Comparison of ENCODE assay signal across 10 cellular contexts in genomic region chr11:311008-311748, GRCh38. TPM values are rescaled to one million over a fixed set of nuclear protein-coding genes. Genes with fewer than 3 reads are reported as not detected.
DNase-seq lines count a peak whose midpoint lies in the region; ATAC-seq, FAIRE-seq and TF ChIP-seq lines count a peak whose summit lies in the region.
"Not testable (repeated sequence)": the region's sequence is repeated elsewhere in the genome, so short reads cannot be mapped to it uniquely, and the experiment has no call there.
"Had no signal": no experiment of that assay in that cellular context is flagged by ENCODE, and none has a peak within 500 bp of the region (broad histone marks: within the 10 kb centered on the region; RNA-seq: fewer than 3 reads in every experiment).

No MANE protein-coding gene starts in this region.

- H3K4me3 ChIP-seq in AG04449 (ENCODE audit: low read depth, low read length): peak overlapping the region; percentile 45
- H3K4me3 ChIP-seq in K562: peak overlapping the region; percentile 17; the same call in 1 of the 2 replicates
- peak overlapping the region; percentile 2 to 38 for H3K4me3 ChIP-seq in mucosa of rectum (ENCODE audit: low read length in 2 of 2)
- peak overlapping the region in 4 of 7 experiments; percentile 22 to 60 (median 28) for H3K4me3 ChIP-seq in skin epidermis

- POLR2A ChIA-PET in AG04449 (lab: Yijun Ruan, JAX) (interaction anchor here (1.9 kb wide), 1 partner anchor 44 kb away, joined by 4 read pairs; no protein-coding TSS in a partner anchor), K562 (lab: Yijun Ruan, JAX) (interaction anchor here (0.6 to 2.1 kb wide), 2 partner anchors 16 to 450 kb away, joined by 3 to 9 read pairs; no protein-coding TSS in a partner anchor)
- POLR2A ChIA-PET in activated CD4-positive, alpha-beta T cell treated with anti-CD3 and anti-CD28 coated beads for 36 hours (lab: Charles Lee): interaction anchor here (1.5 kb wide), 1 partner anchor 44 kb away, joined by 5 read pairs; no protein-coding TSS in a partner anchor

- H3K4me3 Mint-ChIP-seq in activated CD4-positive, alpha-beta T cell treated with anti-CD3 and anti-CD28 coated beads for 36 hours: peak overlapping the region; percentile 95

- H3K9ac ChIP-seq in K562 (ENCODE audit: insufficient read depth in 1 of 2, low read depth in 2 of 2, low read length in 2 of 2) (peak overlapping the region; percentile 0 to 82; a peak in 3 of 4 replicates), mucosa of rectum (ENCODE audit: low read depth in 1 of 2, low read length in 2 of 2) (peak overlapping the region in 1 of 2 donors; percentile 31)

- peaks cover 39% of the 10 kb centered on the region for H3K36me3 Mint-ChIP-seq in activated CD4-positive, alpha-beta T cell treated with anti-CD3 and anti-CD28 coated beads for 36 hours (ENCODE audit: low read depth)

- intact Hi-C loops in activated CD4-positive, alpha-beta T cell treated with anti-CD3 and anti-CD28 coated beads for 36 hours (cut with DNase I, micrococcal nuclease): loop anchor here (5.0 kb wide), 2 partner anchors 104 to 486 kb away; partner anchors contain the start of genes BET1L (in 1 of the 2), RIC8A (in 1 of the 2) and SLC25A22 (in 1 of the 2)
- intact Hi-C loops in K562 (cut with micrococcal nuclease): loop anchor here (5.0 kb wide), 1 partner anchor 44 kb away; no protein-coding TSS in a partner anchor

- not testable (repeated sequence) for TF ChIP-seq POLR2A in K562 (conservative IDR thresholded peaks at IDR 0.05)

- in situ Hi-C loops in K562 (cut with MboI): loop anchor here (5.0 kb wide), 1 partner anchor 41 kb away; no protein-coding TSS in a partner anchor

- H3K9me3 ChIP-seq in K562 (replicated peaks; ENCODE audit: control insufficient read depth, insufficient read depth, low read depth, low read length); mucosa of rectum (ENCODE audit: control insufficient read depth in 2 of 2, low read length in 2 of 2): not testable (repeated sequence)

- DNase-seq in AG04449 (ENCODE audit: low read depth, low spot score); K562 (ENCODE audit: extremely low read depth in 1 of 4, low spot score in 3 of 4); foreskin keratinocyte: not testable (repeated sequence)
- peak; percentile 72 for DNase-seq in activated CD4-positive, alpha-beta T cell treated with anti-CD3 and anti-CD28 coated beads for 36 hours

- TF ChIP-seq EP300 in K562 (IDR thresholded peaks at IDR 0.05; ENCODE audit: low read length): not testable (repeated sequence)

- H3K27ac Mint-ChIP-seq in activated CD4-positive, alpha-beta T cell treated with anti-CD3 and anti-CD28 coated beads for 36 hours: peak overlapping the region; percentile 99

- FAIRE-seq in K562 (lab: Jason Lieb, UNC): peak; percentile 56

- H3K9me1 ChIP-seq in K562 (ENCODE audit: control insufficient read depth, insufficient read depth, low read length): not testable (repeated sequence)

- H4K20me1 ChIP-seq in K562 (replicated peaks; ENCODE audit: control insufficient read depth, insufficient read depth, low read length): not testable (repeated sequence)

- not testable (repeated sequence) for H3K9me3 Mint-ChIP-seq in activated CD4-positive, alpha-beta T cell treated with anti-CD3 and anti-CD28 coated beads for 36 hours (ENCODE audit: low read depth)

- not testable (repeated sequence) for TF ChIP-seq RAD21 in K562 (CRISPR knock-in tag; conservative IDR thresholded peaks at IDR 0.05 in 1 of 2, IDR thresholded peaks at IDR 0.05 in 1 of 2)

- peak overlapping the region; percentile 87 for H3K27ac ChIP-seq in K562 (ENCODE audit: extremely low read depth, low read depth, low read length)
- not testable (repeated sequence) for H3K27ac ChIP-seq in foreskin keratinocyte
- H3K27ac ChIP-seq in mucosa of rectum (ENCODE audit: low read depth in 2 of 2, low read length in 2 of 2): peak overlapping the region; percentile 81 to 84
- H3K27ac ChIP-seq in skin epidermis: peak overlapping the region in 19 of 21 experiments; percentile 65 to 98 (median 86)

- peaks cover 67% of the 10 kb centered on the region for H3K79me2 ChIP-seq in K562 (ENCODE audit: control insufficient read depth, insufficient read depth, low read length)

- H3K4me1 ChIP-seq in K562 (replicated peaks in 1 of 2; ENCODE audit: control insufficient read depth in 2 of 2, insufficient read depth in 2 of 2, low read length in 2 of 2) (peaks cover 27 to 53% of the 10 kb centered on the region in 2 experiments), mucosa of rectum (ENCODE audit: control insufficient read depth in 2 of 2, insufficient read depth in 2 of 2, low read length in 2 of 2) (peaks cover 26 to 50% of the 10 kb centered on the region in 2 donors)
- H3K4me1 ChIP-seq in foreskin keratinocyte: not testable (repeated sequence)

- H3K36me3 ChIP-seq in K562 (ENCODE audit: control insufficient read depth, insufficient read depth, low read length): peaks cover 17% of the 10 kb centered on the region; the same call in 1 of the 3 replicates
- not testable (repeated sequence) for H3K36me3 ChIP-seq in mucosa of rectum (ENCODE audit: control insufficient read depth in 2 of 2, insufficient read depth in 2 of 2, low read length in 2 of 2)

- not testable (repeated sequence) for H3K27me3 ChIP-seq in K562 (ENCODE audit: control insufficient read depth in 2 of 2, insufficient read depth in 2 of 2, low read length in 2 of 2); foreskin keratinocyte; mucosa of rectum (ENCODE audit: control insufficient read depth in 2 of 2, insufficient read depth in 2 of 2, low read length in 2 of 2)

- 0% methylated on average over 5 of the region's 71 CpGs for WGBS in K562 (ENCODE audit: insufficient coverage, low coverage, missing lambda C conversion rate)

- H3K4me2 ChIP-seq in K562 (ENCODE audit: insufficient read depth, low read length): peak overlapping the region; percentile 95

- H2AFZ ChIP-seq in K562 (ENCODE audit: low read depth, low read length): peak overlapping the region; percentile 45; the same call in 1 of the 2 replicates

- peaks cover 21% of the 10 kb centered on the region for H3K4me1 Mint-ChIP-seq in activated CD4-positive, alpha-beta T cell treated with anti-CD3 and anti-CD28 coated beads for 36 hours

- CTCF ChIA-PET in AG04449 (lab: Yijun Ruan, JAX): interaction anchor here (0.6 to 1.5 kb wide), 2 partner anchors 44 to 67 kb away, joined by 3 to 7 read pairs; no protein-coding TSS in a partner anchor
- CTCF ChIA-PET in activated CD4-positive, alpha-beta T cell treated with anti-CD3 and anti-CD28 coated beads for 36 hours (lab: Charles Lee): interaction anchor here (1.3 to 1.8 kb wide), 4 partner anchors 16 to 137 kb away, joined by 5 to 9 read pairs (median 7); no protein-coding TSS in a partner anchor
- CTCF ChIA-PET in K562 (lab: Yijun Ruan, JAX; ENCODE audit: low intra/inter-chr PET ratio): not testable (repeated sequence)

- peak; percentile 30 for ATAC-seq in GM19025 (IDR thresholded peaks at IDR 0.05; ENCODE audit: low read depth, unreplicated experiment)
- peak; percentile 37 for ATAC-seq in HG03280 (IDR thresholded peaks at IDR 0.05; ENCODE audit: unreplicated experiment)
- ATAC-seq in activated CD4-positive, alpha-beta T cell treated with anti-CD3 and anti-CD28 coated beads for 36 hours: peak; percentile 23
- peak; percentile 47 for ATAC-seq in K562
- ATAC-seq in foreskin keratinocyte: peak; percentile 8

- not testable (repeated sequence) for H3K27me3 Mint-ChIP-seq in activated CD4-positive, alpha-beta T cell treated with anti-CD3 and anti-CD28 coated beads for 36 hours

- not testable (repeated sequence) for BruUV-seq in K562 (replicated peaks; lab: Mats Ljungman, UMichigan)

- not testable (repeated sequence) for TF ChIP-seq CTCF in AG04449 (IDR thresholded peaks at IDR 0.05; ENCODE audit: insufficient read depth, low read length, missing control alignments); K562 (IDR thresholded peaks at IDR 0.05 in 2 of 3, conservative IDR thresholded peaks at IDR 0.05 in 1 of 3; ENCODE audit: insufficient read depth in 2 of 3, low read depth in 1 of 3, low read length in 3 of 3); foreskin keratinocyte (conservative IDR thresholded peaks at IDR 0.05)

RNA-seq across cellular contexts. Expression of gene IFITM1, which starts 2.7 kb away (rescaled TPM):
- total RNA-seq in activated CD4-positive, alpha-beta T cell treated with anti-CD3 and anti-CD28 coated beads for 36 hours: 100 to 1,000 TPM; 248 to 285 TPM
- 394 and 929 TPM in 2 replicates for total RNA-seq in K562 (2011; cell fraction: chromatin; rRNA removed; ENCODE audit: low replicate concordance)
- total RNA-seq in K562 (2011; cell fraction: nucleolus; rRNA removed): 1,445 and 1,483 TPM in 2 replicates
- total RNA-seq in K562 (2011; cell fraction: nucleoplasm; rRNA removed): 1,061 and 1,262 TPM in 2 replicates
- total RNA-seq in K562 (2014; rRNA removed) (793 and 818 TPM in 2 replicates), K562 (2014; rRNA removed; fragmentation: Illumina TruSeq; extraction: Trizol) (572 and 787 TPM in 2 replicates), K562 (2015; rRNA removed; fragmentation: Illumina TruSeq; extraction: Trizol) (979 and 985 TPM in 2 replicates), K562 (2021) (691 and 717 TPM in 2 replicates), foreskin keratinocyte (399 and 491 TPM in 2 replicates)
- polyA plus RNA-seq in K562 (2011; rRNA removed) (900 and 1,311 TPM in 2 replicates), K562 (2014; fragmentation: Illumina TruSeq; extraction: Trizol) (1,966 and 1,984 TPM in 2 replicates), K562 (2014; fragmentation: Nextera tagmentation; extraction: Ambion mirVana) (1,000 to 10,000 TPM; 4,252 to 5,579 TPM), K562 (2014; rRNA removed) (974 and 999 TPM in 2 replicates), foreskin keratinocyte (615 and 795 TPM in 2 replicates)
- polyA plus RNA-seq in K562 (2011; cell fraction: cytosol; rRNA removed): 2,724 and 2,737 TPM in 2 replicates
- 780 and 1,049 TPM in 2 replicates for polyA plus RNA-seq in K562 (2011; cell fraction: nucleus; rRNA removed)
- 1,084 and 1,212 TPM in 2 replicates for polyA plus RNA-seq in K562 (2012)
- polyA minus RNA-seq in K562 (2011; rRNA and poly(A)+ RNA removed): 752 and 801 TPM in 2 replicates
- polyA minus RNA-seq in K562 (2011; cell fraction: cytosol; rRNA and poly(A)+ RNA removed): 577 and 662 TPM in 2 replicates
- polyA minus RNA-seq in K562 (2011; cell fraction: nucleus; rRNA and poly(A)+ RNA removed): 139 and 266 TPM in 2 replicates

RNA-seq across cellular contexts. Expression of gene IFITM2, which starts 3.6 kb away (rescaled TPM):
- 100 to 1,000 TPM; 451 to 474 TPM for total RNA-seq in activated CD4-positive, alpha-beta T cell treated with anti-CD3 and anti-CD28 coated beads for 36 hours
- 6.5 and 20.8 TPM in 2 replicates for total RNA-seq in K562 (2011; cell fraction: chromatin; rRNA removed; ENCODE audit: low replicate concordance)
- total RNA-seq in K562 (2011; cell fraction: nucleolus; rRNA removed): 47.0 and 138 TPM in 2 replicates
- 31.5 and 44.9 TPM in 2 replicates for total RNA-seq in K562 (2011; cell fraction: nucleoplasm; rRNA removed)
- total RNA-seq in K562 (2014; rRNA removed): 52.8 and 187 TPM in 2 replicates
- 137 and 145 TPM in 2 replicates for total RNA-seq in K562 (2014; rRNA removed; fragmentation: Illumina TruSeq; extraction: Trizol)
- 290 and 356 TPM in 2 replicates for total RNA-seq in K562 (2015; rRNA removed; fragmentation: Illumina TruSeq; extraction: Trizol)
- 693 and 698 TPM in 2 replicates for total RNA-seq in K562 (2021)
- polyA plus RNA-seq in K562 (2011; rRNA removed): 205 and 655 TPM in 2 replicates
- 600 and 1,150 TPM in 2 replicates for polyA plus RNA-seq in K562 (2011; cell fraction: cytosol; rRNA removed)
- polyA plus RNA-seq in K562 (2011; cell fraction: nucleus; rRNA removed): 59.9 and 198 TPM in 2 replicates
- 488 and 506 TPM in 2 replicates for polyA plus RNA-seq in K562 (2012)
- polyA plus RNA-seq in K562 (2014; fragmentation: Illumina TruSeq; extraction: Trizol): 472 and 547 TPM in 2 replicates
- 1,000 to 10,000 TPM; 3,629 to 4,872 TPM for polyA plus RNA-seq in K562 (2014; fragmentation: Nextera tagmentation; extraction: Ambion mirVana)
- polyA plus RNA-seq in K562 (2014; rRNA removed): 255 and 328 TPM in 2 replicates
- polyA minus RNA-seq in K562 (2011; rRNA and poly(A)+ RNA removed): 69.9 and 190 TPM in 2 replicates
- polyA minus RNA-seq in K562 (2011; cell fraction: cytosol; rRNA and poly(A)+ RNA removed): 143 and 401 TPM in 2 replicates
- 14.8 and 71.3 TPM in 2 replicates for polyA minus RNA-seq in K562 (2011; cell fraction: nucleus; rRNA and poly(A)+ RNA removed)
- 224 and 342 TPM in 2 replicates for total RNA-seq in foreskin keratinocyte
- polyA plus RNA-seq in foreskin keratinocyte: 39.8 and 55.8 TPM in 2 replicates

RNA-seq across cellular contexts. Expression of gene IFITM3, which starts 9.5 kb away (rescaled TPM):
- total RNA-seq in activated CD4-positive, alpha-beta T cell treated with anti-CD3 and anti-CD28 coated beads for 36 hours: 100 to 1,000 TPM in 1 of 2 experiments, 10 to 100 TPM in 1; 77.5 to 122 TPM
- total RNA-seq in K562 (2011; cell fraction: chromatin; rRNA removed; ENCODE audit: low replicate concordance): 6.0 and 26.3 TPM in 2 replicates
- 38.8 and 53.5 TPM in 2 replicates for total RNA-seq in K562 (2011; cell fraction: nucleolus; rRNA removed)
- total RNA-seq in K562 (2011; cell fraction: nucleoplasm; rRNA removed): 31.1 and 36.4 TPM in 2 replicates
- total RNA-seq in K562 (2014; rRNA removed) (49.6 and 70.6 TPM in 2 replicates), K562 (2014; rRNA removed; fragmentation: Illumina TruSeq; extraction: Trizol) (41.0 and 51.5 TPM in 2 replicates), K562 (2015; rRNA removed; fragmentation: Illumina TruSeq; extraction: Trizol) (155 and 161 TPM in 2 replicates), K562 (2021) (163 and 164 TPM in 2 replicates), foreskin keratinocyte (934 and 1,022 TPM in 2 replicates)
- polyA plus RNA-seq in K562 (2011; rRNA removed) (22.7 and 77.6 TPM in 2 replicates), K562 (2014; fragmentation: Illumina TruSeq; extraction: Trizol) (242 and 297 TPM in 2 replicates), K562 (2014; fragmentation: Nextera tagmentation; extraction: Ambion mirVana) (100 to 1,000 TPM; 452 to 461 TPM), K562 (2014; rRNA removed) (77.7 and 150 TPM in 2 replicates), foreskin keratinocyte (1,963 and 2,381 TPM in 2 replicates)
- polyA plus RNA-seq in K562 (2011; cell fraction: cytosol; rRNA removed): 128 TPM in 2 replicates
- polyA plus RNA-seq in K562 (2011; cell fraction: nucleus; rRNA removed): 28.0 and 34.2 TPM in 2 replicates
- 478 and 481 TPM in 2 replicates for polyA plus RNA-seq in K562 (2012)
- polyA minus RNA-seq in K562 (2011; rRNA and poly(A)+ RNA removed): 19.8 and 26.3 TPM in 2 replicates
- 49.6 and 95.7 TPM in 2 replicates for polyA minus RNA-seq in K562 (2011; cell fraction: cytosol; rRNA and poly(A)+ RNA removed)
- 6.9 and 19.4 TPM in 2 replicates for polyA minus RNA-seq in K562 (2011; cell fraction: nucleus; rRNA and poly(A)+ RNA removed)

RNA-seq across cellular contexts. Expression of gene IFITM5, which starts 11.9 kb away (rescaled TPM):
- not detected for total RNA-seq in activated CD4-positive, alpha-beta T cell treated with anti-CD3 and anti-CD28 coated beads for 36 hours
- not detected in 2 replicates for total RNA-seq in K562 (2011; cell fraction: chromatin; rRNA removed; ENCODE audit: low replicate concordance)
- not detected in 2 replicates for total RNA-seq in K562 (2011; cell fraction: nucleolus; rRNA removed)
- total RNA-seq in K562 (2011; cell fraction: nucleoplasm; rRNA removed): not detected in 2 replicates
- total RNA-seq in K562 (2014; rRNA removed) (not detected in 2 replicates), K562 (2014; rRNA removed; fragmentation: Illumina TruSeq; extraction: Trizol) (not detected in 2 replicates), K562 (2015; rRNA removed; fragmentation: Illumina TruSeq; extraction: Trizol) (not detected in 2 replicates), K562 (2021) (not detected in 2 replicates), foreskin keratinocyte (not detected in 2 replicates)
- polyA plus RNA-seq in K562 (2011; rRNA removed) (not detected in 2 replicates), K562 (2014; fragmentation: Illumina TruSeq; extraction: Trizol) (not detected in 2 replicates), K562 (2014; fragmentation: Nextera tagmentation; extraction: Ambion mirVana) (not detected), K562 (2014; rRNA removed) (0.19 TPM in 1 of 2 replicates, not detected in the other), foreskin keratinocyte (not detected in 2 replicates)
- not detected in 2 replicates for polyA plus RNA-seq in K562 (2011; cell fraction: cytosol; rRNA removed)
- polyA plus RNA-seq in K562 (2011; cell fraction: nucleus; rRNA removed): not detected in 2 replicates
- not detected in 2 replicates for polyA plus RNA-seq in K562 (2012)
- not detected in 2 replicates for polyA minus RNA-seq in K562 (2011; rRNA and poly(A)+ RNA removed)
- polyA minus RNA-seq in K562 (2011; cell fraction: cytosol; rRNA and poly(A)+ RNA removed): not detected in 2 replicates
- polyA minus RNA-seq in K562 (2011; cell fraction: nucleus; rRNA and poly(A)+ RNA removed): not detected in 2 replicates
- total RNA-seq: A172, pulmonary artery endothelial cell had no signal

RNA-seq across cellular contexts. Expression of gene PGGHG, which starts 22.3 kb away (rescaled TPM):
- total RNA-seq in activated CD4-positive, alpha-beta T cell treated with anti-CD3 and anti-CD28 coated beads for 36 hours: 10 to 100 TPM; 73.4 to 82.3 TPM
- 121 and 331 TPM in 2 replicates for total RNA-seq in K562 (2011; cell fraction: chromatin; rRNA removed; ENCODE audit: low replicate concordance)
- 233 and 250 TPM in 2 replicates for total RNA-seq in K562 (2011; cell fraction: nucleolus; rRNA removed)
- total RNA-seq in K562 (2011; cell fraction: nucleoplasm; rRNA removed): 139 and 152 TPM in 2 replicates
- total RNA-seq in K562 (2014; rRNA removed) (25.7 and 34.3 TPM in 2 replicates), K562 (2014; rRNA removed; fragmentation: Illumina TruSeq; extraction: Trizol) (3.3 and 5.1 TPM in 2 replicates), K562 (2015; rRNA removed; fragmentation: Illumina TruSeq; extraction: Trizol) (13.8 and 15.2 TPM in 2 replicates), K562 (2021) (55.9 and 73.1 TPM in 2 replicates), foreskin keratinocyte (7.3 and 12.3 TPM in 2 replicates)
- polyA plus RNA-seq in K562 (2011; rRNA removed) (18.1 and 48.0 TPM in 2 replicates), K562 (2014; fragmentation: Illumina TruSeq; extraction: Trizol) (18.3 and 23.2 TPM in 2 replicates), K562 (2014; fragmentation: Nextera tagmentation; extraction: Ambion mirVana) (under 1 TPM; 0.38 to 0.84 TPM), K562 (2014; rRNA removed) (74.2 and 85.1 TPM in 2 replicates), foreskin keratinocyte (7.5 and 10.2 TPM in 2 replicates)
- 11.1 and 18.3 TPM in 2 replicates for polyA plus RNA-seq in K562 (2011; cell fraction: cytosol; rRNA removed)
- 636 and 650 TPM in 2 replicates for polyA plus RNA-seq in K562 (2011; cell fraction: nucleus; rRNA removed)
- polyA plus RNA-seq in K562 (2012): 54.9 and 131 TPM in 2 replicates
- 2.3 TPM in 2 replicates for polyA minus RNA-seq in K562 (2011; rRNA and poly(A)+ RNA removed)
- 4.9 and 8.6 TPM in 2 replicates for polyA minus RNA-seq in K562 (2011; cell fraction: cytosol; rRNA and poly(A)+ RNA removed)
- 43.4 and 50.0 TPM in 2 replicates for polyA minus RNA-seq in K562 (2011; cell fraction: nucleus; rRNA and poly(A)+ RNA removed)
